ENCODE assay signal across 8 cellular contexts in the genomic region with DNA sequence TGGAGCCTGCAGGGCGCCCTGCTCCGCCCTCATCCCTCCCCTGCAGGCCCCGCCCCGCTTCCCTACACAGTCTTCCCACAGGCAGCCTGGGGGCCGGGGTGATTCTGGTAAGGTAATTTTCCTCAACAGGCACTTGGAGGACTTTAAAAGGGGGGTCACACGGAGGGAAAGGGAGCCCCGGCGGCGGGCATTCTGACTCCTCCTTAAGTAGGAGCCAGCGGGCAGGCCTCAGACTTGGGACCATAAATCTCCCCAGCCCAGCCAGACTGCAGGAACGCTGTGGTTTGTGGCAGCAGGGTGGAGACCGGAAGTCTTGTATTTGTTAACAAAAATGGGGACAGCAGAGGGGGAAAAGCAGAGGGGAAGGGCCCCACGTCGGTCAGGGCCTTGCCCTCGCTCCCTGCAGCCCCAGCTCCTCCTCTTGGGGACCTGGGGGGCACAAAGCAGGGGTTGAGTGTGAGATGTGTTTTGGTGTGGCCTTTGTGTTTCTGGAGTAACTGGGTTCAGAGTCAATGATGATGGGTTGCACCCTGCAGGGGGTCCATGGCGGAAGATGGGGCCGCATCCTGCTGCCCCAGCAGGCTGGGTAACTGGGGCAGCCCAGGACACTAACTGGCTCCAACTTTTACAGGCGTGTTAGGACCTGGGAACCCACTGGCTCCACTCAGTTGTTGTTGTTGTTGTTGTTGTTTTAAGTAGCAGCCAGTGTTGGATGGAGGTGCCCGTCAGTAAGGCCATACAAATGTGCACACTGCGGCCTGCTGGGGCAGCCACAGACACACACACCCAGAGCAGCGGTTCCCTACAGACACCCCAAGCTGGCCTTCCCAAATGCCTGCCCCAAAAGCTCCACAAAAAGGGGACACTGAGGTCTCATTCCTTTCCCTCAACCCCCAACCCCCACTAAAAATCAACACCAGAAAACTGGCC. TPM values are rescaled to one million over a fixed set of nuclear protein-coding genes. Genes with fewer than 3 reads are reported as not detected.
DNase-seq lines count a peak whose midpoint lies in the region; ATAC-seq and TF ChIP-seq lines count a peak whose summit lies in the region.

No MANE protein-coding gene starts in this region.

- H3K4me3 ChIP-seq in heart right ventricle = peak overlapping the region in 9 of 10 donors; percentile 18 to 49 (median 36)
- no peak overlapping the region for H3K4me3 ChIP-seq in skeletal muscle cell (ENCODE audit: low read depth, low read length)
- no peak overlapping the region for H3K4me3 ChIP-seq in WERI-Rb-1 (ENCODE audit: low read depth, low read length)

- 38 to 44% methylated on average over 21 of the region's 21 CpGs for WGBS in heart right ventricle, 2 donors

- ATAC-seq in activated naive CD8-positive, alpha-beta T cell treated with anti-CD3 and anti-CD28 coated beads, Interleukin-2, amount 10 ng/mL, durations not matched to agents 7 days and 5 days (ENCODE audit: low read depth) = no peak
- peak; percentile 61 to 80 (median 69) for ATAC-seq in heart right ventricle
- no peak for ATAC-seq in HG02938 (IDR thresholded peaks at IDR 0.05; ENCODE audit: unreplicated experiment)
- ATAC-seq in HG03135 (IDR thresholded peaks at IDR 0.05; ENCODE audit: unreplicated experiment) = no peak

- no peaks in the 10 kb centered on the region for H3K27me3 Mint-ChIP-seq in activated naive CD8-positive, alpha-beta T cell treated with anti-CD3 and anti-CD28 coated beads, Interleukin-2, amount 10 ng/mL, durations not matched to agents 7 days and 5 days

- no peaks in the 10 kb centered on the region for H3K27me3 ChIP-seq in heart right ventricle
- H3K27me3 ChIP-seq in WERI-Rb-1 (ENCODE audit: insufficient read depth, low read depth, severe bottlenecking) = no peaks in the 10 kb centered on the region

- in situ Hi-C loops in KBM-7 (cut with MboI; ENCODE audit: low pct_unique_long_range_greater_than_20kb, low sequenced_read_pairs) = no loop called here

- H3K27ac Mint-ChIP-seq in activated naive CD8-positive, alpha-beta T cell treated with anti-CD3 and anti-CD28 coated beads, Interleukin-2, amount 10 ng/mL, durations not matched to agents 7 days and 5 days = peak overlapping the region; percentile 90

- peaks cover 32% of the 10 kb centered on the region for H3K36me3 Mint-ChIP-seq in activated naive CD8-positive, alpha-beta T cell treated with anti-CD3 and anti-CD28 coated beads, Interleukin-2, amount 10 ng/mL, durations not matched to agents 7 days and 5 days

- H3K4me1 ChIP-seq in heart right ventricle = peaks cover 52 to 100% (median 64%) of the 10 kb centered on the region in 9 donors

- peak overlapping the region; percentile 41 to 86 (median 72) for H3K27ac ChIP-seq in heart right ventricle
- no peak overlapping the region for H3K27ac ChIP-seq in WERI-Rb-1

- H3K36me3 ChIP-seq in heart right ventricle (peaks cover 0 to 48% (median 4%) of the 10 kb centered on the region in 9 donors), WERI-Rb-1 (peaks cover 57% of the 10 kb centered on the region)

- no peaks in the 10 kb centered on the region for H3K9me3 ChIP-seq in heart right ventricle
- H3K9me3 ChIP-seq in WERI-Rb-1 (ENCODE audit: severe bottlenecking) = no peaks in the 10 kb centered on the region

- TF ChIP-seq CTCF in heart right ventricle (IDR thresholded peaks at IDR 0.05) (peak in 1 of 9 donors; percentile 3), WERI-Rb-1 (IDR thresholded peaks at IDR 0.05; ENCODE audit: low read depth, low read length) (no peak)

- POLR2A ChIA-PET in activated naive CD8-positive, alpha-beta T cell treated with anti-CD3 and anti-CD28 coated beads, Interleukin-2, amount 10 ng/mL, durations not matched to agents 7 days and 5 days (lab: Charles Lee) = interaction anchor here (3.7 kb wide), 1 partner anchor 17 kb away, joined by 21 read pairs; no protein-coding TSS in a partner anchor

- peak; percentile 40 for DNase-seq in Ammon's horn (ENCODE audit: low spot score)
- peak; percentile 77 for DNase-seq in KBM-7
- peak; percentile 26 for DNase-seq in activated naive CD8-positive, alpha-beta T cell treated with anti-CD3 and anti-CD28 coated beads, Interleukin-2, amount 10 ng/mL, durations not matched to agents 7 days and 5 days
- DNase-seq in heart right ventricle = peak in 1 of 2 donors; percentile 62
- peak; percentile 75 for DNase-seq in skeletal muscle cell (ENCODE audit: low read depth)
- DNase-seq in WERI-Rb-1 = no peak

- peaks cover 59% of the 10 kb centered on the region for H3K4me1 Mint-ChIP-seq in activated naive CD8-positive, alpha-beta T cell treated with anti-CD3 and anti-CD28 coated beads, Interleukin-2, amount 10 ng/mL, durations not matched to agents 7 days and 5 days

- no peaks in the 10 kb centered on the region for H3K9me3 Mint-ChIP-seq in activated naive CD8-positive, alpha-beta T cell treated with anti-CD3 and anti-CD28 coated beads, Interleukin-2, amount 10 ng/mL, durations not matched to agents 7 days and 5 days

- H3K4me3 Mint-ChIP-seq in activated naive CD8-positive, alpha-beta T cell treated with anti-CD3 and anti-CD28 coated beads, Interleukin-2, amount 10 ng/mL, durations not matched to agents 7 days and 5 days = peak overlapping the region; percentile 85

- intact Hi-C loops in heart right ventricle (cut with DNase I) = loop anchor here in 1 of 10 donors (5.0 kb wide), 1 partner anchor 71 kb away; no protein-coding TSS in a partner anchor

RNA-seq across cellular contexts. Expression of gene SMAD7, which starts 27.7 kb away (rescaled TPM):
- total RNA-seq in activated naive CD8-positive, alpha-beta T cell treated with anti-CD3 and anti-CD28 coated beads, Interleukin-2, amount 10 ng/mL, durations not matched to agents 7 days and 5 days = 10 to 100 TPM; 26.8 to 30.1 TPM
- 10 to 100 TPM; 15.4 to 28.6 (median 19.9) TPM for total RNA-seq in heart right ventricle
- 10 to 100 TPM in 1 of 2 donors, 1 to 10 TPM in 1; 6.7 to 18.7 TPM for polyA plus RNA-seq in heart right ventricle

Comparison
In these comparisons a context has a peak if more than half of its experiments do, and no peak if none do; other contexts are left out.
1. ATAC-seq: peak in heart right ventricle (8 of 8); none in activated naive CD8-positive, alpha-beta T cell treated with anti-CD3 and anti-CD28 coated beads, Interleukin-2, amount 10 ng/mL, durations not matched to agents 7 days and 5 days (single experiment), HG02938 (single experiment) and HG03135 (single experiment).
2. H3K4me3 ChIP-seq: peak in heart right ventricle (9 of 10); none in skeletal muscle cell (single experiment) and WERI-Rb-1 (single experiment).